ENCODE assay signal across 1 cellular context in genomic region chr7:74579800-74580685, GRCh38.
TF ChIP-seq lines count a peak whose summit lies in the region.

No MANE protein-coding gene starts in this region.

TF ChIP-seq in HepG2, 621 proteins besides CTCF, POLR2A, EP300 and RAD21 (continued from another document and continues in another):
- TF ChIP-seq HNF1B (CRISPR knock-in tag; IDR thresholded peaks at IDR 0.05) (peak; percentile 39; the same call in 1 of the 2 replicates), PRDM4 (CRISPR knock-in tag; IDR thresholded peaks at IDR 0.05; ENCODE audit: borderline replicate concordance) (no peak), RFXAP (CRISPR knock-in tag; IDR thresholded peaks at IDR 0.05; ENCODE audit: borderline replicate concordance) (peak; percentile 79; the same call in 1 of the 2 replicates), ZKSCAN5 (CRISPR knock-in tag; IDR thresholded peaks at IDR 0.05) (no peak), BRD4 (CRISPR knock-in tag; IDR thresholded peaks at IDR 0.05) (0 out of 2 replicates have a peak, but pooled peaks have one; percentile 26), FOXK1 (CRISPR knock-in tag; IDR thresholded peaks at IDR 0.05; ENCODE audit: borderline replicate concordance, low read depth) (peak; percentile 29; the same call in 1 of the 2 replicates), ZNF710 (CRISPR knock-in tag; IDR thresholded peaks at IDR 0.05; ENCODE audit: borderline replicate concordance) (no peak; the same call in 1 of the 2 replicates), REPIN1 (CRISPR knock-in tag; IDR thresholded peaks at IDR 0.05; ENCODE audit: borderline replicate concordance, low read depth) (0 out of 2 replicates have a peak, but pooled peaks have one; percentile 49), ZNF556 (CRISPR knock-in tag; IDR thresholded peaks at IDR 0.05; ENCODE audit: borderline replicate concordance) (peak; percentile 83), ZNF253 (CRISPR knock-in tag; IDR thresholded peaks at IDR 0.05; ENCODE audit: borderline replicate concordance) (no peak), KAT2B (IDR thresholded peaks at IDR 0.05; ENCODE audit: borderline replicate concordance, low read depth, low read length) (no peak), ARNT2 (CRISPR knock-in tag; IDR thresholded peaks at IDR 0.05; ENCODE audit: low read depth) (no peak), DPF2 (CRISPR knock-in tag; IDR thresholded peaks at IDR 0.05; ENCODE audit: borderline replicate concordance, low read depth) (peak; percentile 90), POGZ (CRISPR knock-in tag; IDR thresholded peaks at IDR 0.05) (peak; percentile 32; the same call in 1 of the 2 replicates), GATA4 (IDR thresholded peaks at IDR 0.05; ENCODE audit: borderline replicate concordance, low read depth) (0 out of 2 replicates have a peak, but pooled peaks have one; percentile 48), PCBP2 (optimal IDR thresholded peaks at IDR 0.05; ENCODE audit: low read depth, low read length, poor library complexity, severe bottlenecking) (no peak), ZNF619 (CRISPR knock-in tag; IDR thresholded peaks at IDR 0.05) (peak; percentile 75), RBAK (CRISPR knock-in tag; IDR thresholded peaks at IDR 0.05) (0 out of 2 replicates have a peak, but pooled peaks have one; percentile 17), BRF2 (CRISPR knock-in tag; IDR thresholded peaks at IDR 0.05) (no peak), ZNF234 (CRISPR knock-in tag; conservative IDR thresholded peaks at IDR 0.05) (no peak), ZBTB4 (CRISPR knock-in tag; IDR thresholded peaks at IDR 0.05; ENCODE audit: borderline replicate concordance) (0 out of 2 replicates have a peak, but pooled peaks have one; percentile 43), RFX5 (IDR thresholded peaks at IDR 0.05; ENCODE audit: low read depth, low read length) (no peak), TARDBP (CRISPR knock-in tag; IDR thresholded peaks at IDR 0.05) (peak; percentile 83), SRSF1 (optimal IDR thresholded peaks at IDR 0.05; ENCODE audit: low read depth, low read length) (no peak), ZNF446 (CRISPR knock-in tag; IDR thresholded peaks at IDR 0.05) (no peak), ZMYM3 (CRISPR knock-in tag; IDR thresholded peaks at IDR 0.05) (peak; percentile 100), MLX (CRISPR knock-in tag; IDR thresholded peaks at IDR 0.05) (peak; percentile 43; the same call in 1 of the 2 replicates), JUNB (CRISPR knock-in tag; IDR thresholded peaks at IDR 0.05; ENCODE audit: borderline replicate concordance) (0 out of 2 replicates have a peak, but pooled peaks have one; percentile 26), SAFB2 (CRISPR knock-in tag; IDR thresholded peaks at IDR 0.05; ENCODE audit: borderline replicate concordance, low read depth) (peak; percentile 86; the same call in 1 of the 2 replicates), PHF8 (CRISPR knock-in tag; IDR thresholded peaks at IDR 0.05) (peak; percentile 64; the same call in 1 of the 2 replicates), SETDB1 (CRISPR knock-in tag; IDR thresholded peaks at IDR 0.05; ENCODE audit: borderline replicate concordance) (no peak), SP1 (IDR thresholded peaks at IDR 0.05) (no peak), SP1 (CRISPR knock-in tag; IDR thresholded peaks at IDR 0.05) (no peak), HCFC1 (IDR thresholded peaks at IDR 0.05; ENCODE audit: low read depth, low read length) (no peak), TFAP4 (IDR thresholded peaks at IDR 0.05; ENCODE audit: borderline replicate concordance, low read depth) (peak; percentile 60; the same call in 1 of the 2 replicates), ZNF10 (CRISPR knock-in tag; IDR thresholded peaks at IDR 0.05; ENCODE audit: borderline replicate concordance, low read depth) (no peak), NCOA2 (CRISPR knock-in tag; IDR thresholded peaks at IDR 0.05) (peak; percentile 81), IRF1 (CRISPR knock-in tag; IDR thresholded peaks at IDR 0.05; ENCODE audit: low read depth) (no peak), ZFP1 (CRISPR knock-in tag; IDR thresholded peaks at IDR 0.05) (0 out of 2 replicates have a peak, but pooled peaks have one; percentile 34), ZFP90 (CRISPR knock-in tag; IDR thresholded peaks at IDR 0.05; ENCODE audit: borderline replicate concordance) (peak; percentile 82; the same call in 1 of the 2 replicates), ZNF33B (CRISPR knock-in tag; IDR thresholded peaks at IDR 0.05) (no peak), ZKSCAN1 (IDR thresholded peaks at IDR 0.05; ENCODE audit: low read length) (no peak), ZNF180 (CRISPR knock-in tag; IDR thresholded peaks at IDR 0.05; ENCODE audit: borderline replicate concordance, low read depth) (no peak), ELK4 (CRISPR knock-in tag; IDR thresholded peaks at IDR 0.05; ENCODE audit: borderline replicate concordance) (no peak), ZGPAT (CRISPR knock-in tag; IDR thresholded peaks at IDR 0.05) (peak; percentile 89), TFDP2 (CRISPR knock-in tag; IDR thresholded peaks at IDR 0.05) (no peak; the same call in 1 of the 2 replicates), HNF4A (CRISPR knock-in tag; IDR thresholded peaks at IDR 0.05) (peak; percentile 93), ZNF777 (CRISPR knock-in tag; IDR thresholded peaks at IDR 0.05) (peak; percentile 31; the same call in 1 of the 2 replicates)
